Comparison of ENCODE assay signal across 18 cellular contexts in the genomic region with DNA sequence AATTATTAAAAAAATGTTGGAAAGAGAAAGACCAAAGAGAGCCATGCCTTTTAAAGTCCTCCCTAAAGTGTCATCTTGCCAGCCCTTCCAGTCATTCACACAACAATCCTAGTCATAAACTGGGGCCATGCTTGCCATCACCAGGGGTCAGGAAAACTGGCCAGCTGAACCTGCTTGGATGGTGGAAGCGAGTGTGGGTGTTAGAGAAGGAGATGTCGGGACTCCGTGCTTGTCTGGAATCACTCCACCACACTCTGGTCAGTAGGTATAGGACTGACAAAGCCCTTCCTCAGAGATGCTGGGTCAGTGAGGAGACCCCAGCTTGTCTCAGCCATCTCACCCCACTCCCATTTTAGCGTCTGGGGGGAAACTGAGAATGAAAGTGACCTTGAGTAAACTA. TPM values are rescaled to one million over a fixed set of nuclear protein-coding genes. Genes with fewer than 3 reads are reported as not detected.
A peak's percentile ranks its signal among the peaks of the same experiment; 100 is the strongest.
DNase-seq lines count a peak whose midpoint lies in the region; ATAC-seq, FAIRE-seq and TF ChIP-seq lines count a peak whose summit lies in the region.
"Had no signal": no experiment of that assay in that cellular context is flagged by ENCODE, and none has a peak within 500 bp of the region (broad histone marks: within the 10 kb centered on the region; RNA-seq: fewer than 3 reads in every experiment).

No MANE protein-coding gene starts in this region.

- H3K9me3 Mint-ChIP-seq in naive thymus-derived CD8-positive, alpha-beta T cell, result no peaks in the 10 kb centered on the region
- H3K9me3 Mint-ChIP-seq in T-cell (no peaks in the 10 kb centered on the region), osteocyte (ENCODE audit: unreplicated experiment) (no peaks in the 10 kb centered on the region)
- H3K9me3 Mint-ChIP-seq: activated B cell treated with CpG ODN at 0.5 μM for 24 hours, brain had no signal

- H3K27me3 ChIP-seq in ascending aorta (no peaks in the 10 kb centered on the region), right atrium auricular region (no peaks in the 10 kb centered on the region), sigmoid colon (peaks cover 0 to 9% (median 4%) of the 10 kb centered on the region in 3 donors)

- peak in 1 of 2 experiments; percentile 25; a peak in 3 of 6 replicates for ATAC-seq in A549
- ATAC-seq in naive thymus-derived CD8-positive, alpha-beta T cell, result no peak
- no peak for ATAC-seq in T-cell (replicated peaks in 1 of 4)
- ATAC-seq: activated CD8-positive, alpha-beta memory T cell treated with anti-CD3 and anti-CD28 coated beads, Interleukin-2, amount 10 ng/mL, durations not matched to agents 7 days and 5 days had no signal

- H3K27ac Mint-ChIP-seq in naive thymus-derived CD8-positive, alpha-beta T cell, result no peak overlapping the region
- no peak overlapping the region for H3K27ac Mint-ChIP-seq in T-cell
- H3K27ac Mint-ChIP-seq in osteocyte (ENCODE audit: unreplicated experiment), result no peak overlapping the region
- H3K27ac Mint-ChIP-seq: activated B cell treated with CpG ODN at 0.5 μM for 24 hours; activated CD8-positive, alpha-beta memory T cell treated with anti-CD3 and anti-CD28 coated beads, Interleukin-2, amount 10 ng/mL, durations not matched to agents 7 days and 5 days had no signal

- H3K36me3 Mint-ChIP-seq in naive thymus-derived CD8-positive, alpha-beta T cell, result no peaks in the 10 kb centered on the region
- no peaks in the 10 kb centered on the region for H3K36me3 Mint-ChIP-seq in T-cell
- no peaks in the 10 kb centered on the region for H3K36me3 Mint-ChIP-seq in osteocyte (ENCODE audit: unreplicated experiment)
- H3K36me3 Mint-ChIP-seq: activated CD8-positive, alpha-beta memory T cell treated with anti-CD3 and anti-CD28 coated beads, Interleukin-2, amount 10 ng/mL, durations not matched to agents 7 days and 5 days; brain had no signal

- FAIRE-seq in A549 (lab: Jason Lieb, UNC), result no peak
- FAIRE-seq: H54, RCC 7860 had no signal

- TF ChIP-seq CTCF in A549 (IDR thresholded peaks at IDR 0.05), result no peak
- no peak for TF ChIP-seq CTCF in ascending aorta (IDR thresholded peaks at IDR 0.05)
- TF ChIP-seq CTCF in right atrium auricular region (IDR thresholded peaks at IDR 0.05), result no peak
- no peak for TF ChIP-seq CTCF in sigmoid colon (IDR thresholded peaks at IDR 0.05)
- TF ChIP-seq CTCF in osteocyte (IDR thresholded peaks at IDR 0.05), result no peak

- no peak overlapping the region for H3K4me3 Mint-ChIP-seq in naive thymus-derived CD8-positive, alpha-beta T cell
- H3K4me3 Mint-ChIP-seq in T-cell, result no peak overlapping the region
- H3K4me3 Mint-ChIP-seq in osteocyte (ENCODE audit: unreplicated experiment), result no peak overlapping the region
- H3K4me3 Mint-ChIP-seq: activated B cell treated with CpG ODN at 0.5 μM for 24 hours; activated CD8-positive, alpha-beta memory T cell treated with anti-CD3 and anti-CD28 coated beads, Interleukin-2, amount 10 ng/mL, durations not matched to agents 7 days and 5 days; brain had no signal

- H3K27me3 Mint-ChIP-seq in naive thymus-derived CD8-positive, alpha-beta T cell, result peaks cover 21 to 60% (median 46%) of the 10 kb centered on the region in 5 donors
- peaks cover 49 to 52% of the 10 kb centered on the region in 2 donors for H3K27me3 Mint-ChIP-seq in T-cell
- peaks cover 61% of the 10 kb centered on the region for H3K27me3 Mint-ChIP-seq in osteocyte (ENCODE audit: unreplicated experiment)

- POLR2A ChIA-PET in A549 (lab: Yijun Ruan, JAX) (interaction anchor here (0.7 kb wide), 1 partner anchor 24 kb away, joined by 3 read pairs; the partner anchor contains the start of gene NAXE), T-cell (lab: Charles Lee) (no interaction called here)
- POLR2A ChIA-PET in naive thymus-derived CD8-positive, alpha-beta T cell (lab: Charles Lee), result no interaction called here

- WGBS in A549 (ENCODE audit: missing lambda C conversion rate), result 68% methylated on average over 4 of the region's 4 CpGs
- 38 to 53% methylated on average over 4 of the region's 4 CpGs for WGBS in sigmoid colon, 2 donors

- TF ChIP-seq POLR2A in A549 (IDR thresholded peaks at IDR 0.05; ENCODE audit: low read length) (no peak), sigmoid colon (IDR thresholded peaks at IDR 0.05) (no peak)

- intact Hi-C loops in ascending aorta (cut with DNase I), result no loop called here
- intact Hi-C loops in sigmoid colon (cut with DNase I), result no loop called here

- TF ChIP-seq EP300 in A549 (IDR thresholded peaks at IDR 0.05), result no peak
- TF ChIP-seq EP300 in sigmoid colon (IDR thresholded peaks at IDR 0.05), result no peak

- no peaks in the 10 kb centered on the region for H3K36me3 ChIP-seq in ascending aorta
- H3K36me3 ChIP-seq in right atrium auricular region, result no peaks in the 10 kb centered on the region
- H3K36me3 ChIP-seq in sigmoid colon, result no peaks in the 10 kb centered on the region

- TF ChIP-seq RAD21 in A549 (conservative IDR thresholded peaks at IDR 0.05 in 1 of 2, IDR thresholded peaks at IDR 0.05 in 1 of 2), result no peak

- H3K4me3 ChIP-seq in A549, result no peak overlapping the region
- H3K4me3 ChIP-seq in ascending aorta, result no peak overlapping the region
- H3K4me3 ChIP-seq in right atrium auricular region, result no peak overlapping the region
- no peak overlapping the region for H3K4me3 ChIP-seq in sigmoid colon

- peaks cover 0 to 2% (median 0%) of the 10 kb centered on the region in 4 donors for H3K4me1 Mint-ChIP-seq in naive thymus-derived CD8-positive, alpha-beta T cell
- peaks cover 0 to 2% (median 0%) of the 10 kb centered on the region in 3 donors for H3K4me1 Mint-ChIP-seq in T-cell
- peaks cover 9% of the 10 kb centered on the region for H3K4me1 Mint-ChIP-seq in osteocyte (ENCODE audit: unreplicated experiment)
- H3K4me1 Mint-ChIP-seq: activated B cell treated with CpG ODN at 0.5 μM for 24 hours; activated CD8-positive, alpha-beta memory T cell treated with anti-CD3 and anti-CD28 coated beads, Interleukin-2, amount 10 ng/mL, durations not matched to agents 7 days and 5 days had no signal

- H3K4me1 ChIP-seq in A549 (peaks cover 15% of the 10 kb centered on the region), ascending aorta (peaks cover 2 to 4% of the 10 kb centered on the region in 2 donors), right atrium auricular region (peaks cover 0 to 25% of the 10 kb centered on the region in 2 donors), sigmoid colon (peaks cover 0 to 28% (median 22%) of the 10 kb centered on the region in 4 donors)

- H3K27ac ChIP-seq in A549, result peak overlapping the region in 1 of 2 experiments; percentile 70; a peak in 1 of 6 replicates
- peak overlapping the region; percentile 1 to 10 for H3K27ac ChIP-seq in ascending aorta
- peak overlapping the region; percentile 55 to 59 for H3K27ac ChIP-seq in right atrium auricular region
- H3K27ac ChIP-seq in sigmoid colon, result peak overlapping the region; percentile 73 to 77 (median 76)

- CTCF ChIA-PET in A549 (lab: Yijun Ruan, JAX) (interaction anchor here (1.1 to 25.7 kb wide), 6 partner anchors 10 to 135 kb away, joined by 3 to 495 read pairs (median 6); partner anchors contain the start of genes NES and TTC24), T-cell (lab: Charles Lee) (no interaction called here)

- peak overlapping the region; percentile 54 for H3K4me2 ChIP-seq in A549

- DNase-seq in A549 (ENCODE audit: low read depth in 1 of 2, low spot score in 1 of 2) (no peak), ascending aorta (ENCODE audit: low spot score in 2 of 2) (no peak), right atrium auricular region (ENCODE audit: low spot score) (no peak), sigmoid colon (no peak), KG1 (lab: John Stamatoyannopoulos, UW) (no peak), T-cell (no peak), osteocyte (ENCODE audit: extremely low spot score, unreplicated experiment) (no peak)
- no peak for DNase-seq in naive thymus-derived CD8-positive, alpha-beta T cell
- DNase-seq: activated B cell treated with CpG ODN at 0.5 μM for 24 hours; activated CD8-positive, alpha-beta memory T cell treated with anti-CD3 and anti-CD28 coated beads, Interleukin-2, amount 10 ng/mL, durations not matched to agents 7 days and 5 days; effector CD4-positive, alpha-beta T cell; NCI-H524 treated with DMSO at 0.1 percent for 48 hours; stimulated activated CD4-positive, alpha-beta T cell treated with anti-CD3 and anti-CD28 coated beads, Interleukin-1b, Interleukin-23, amount 100 ng/mL, for 48 hours had no signal

- no peaks in the 10 kb centered on the region for H3K9me3 ChIP-seq in A549
- no peaks in the 10 kb centered on the region for H3K9me3 ChIP-seq in ascending aorta
- H3K9me3 ChIP-seq in right atrium auricular region, result no peaks in the 10 kb centered on the region
- H3K9me3 ChIP-seq in sigmoid colon, result no peaks in the 10 kb centered on the region

RNA-seq across cellular contexts. Expression of gene HAPLN2, which starts 3.3 kb away (rescaled TPM):
- polyA plus RNA-seq in A549 (2011; rRNA removed) (0.11 and 0.23 TPM in 2 replicates), A549 (2017; fragmentation: RNase III; extraction: RNeasy Plus Mini Kit Qiagen cat#74134 plus additional on column Dnase treatment) (0.10 to 0.16 TPM (median 0.13 TPM) in 3 replicates), sigmoid colon (under 1 TPM in 1 of 3 donors, not detected in 2; 0.10 TPM)
- polyA plus RNA-seq in A549 (2012; cell fraction: cytosol; rRNA removed), result 0.08 and 0.09 TPM in 2 replicates
- polyA plus RNA-seq in A549 (2012; cell fraction: nucleus; rRNA removed), result 1.4 and 1.8 TPM in 2 replicates
- not detected in 2 replicates for polyA minus RNA-seq in A549 (2011; rRNA and poly(A)+ RNA removed)
- total RNA-seq in ascending aorta (1.4 TPM), right atrium auricular region (1 to 10 TPM; 1.2 to 1.8 TPM), sigmoid colon (1 to 10 TPM in 1 of 4 donors, under 1 TPM in 1, not detected in 2; 0.71 to 1.2 TPM), T-cell (under 1 TPM in 1 of 5 donors, not detected in 4; 0.33 TPM), osteocyte (0.35 TPM in 1 of 2 replicates, not detected in the other)
- under 1 TPM; 0.39 to 0.58 TPM for total RNA-seq in naive thymus-derived CD8-positive, alpha-beta T cell
- not detected for polyA plus RNA-seq in naive thymus-derived CD8-positive, alpha-beta T cell
- total RNA-seq: activated B cell treated with CpG ODN at 0.5 μM for 24 hours; activated CD8-positive, alpha-beta memory T cell treated with anti-CD3 and anti-CD28 coated beads, Interleukin-2, amount 10 ng/mL, durations not matched to agents 7 days and 5 days; urinary bladder had no signal

RNA-seq across cellular contexts. Expression of gene GPATCH4, which starts 14.7 kb away (rescaled TPM):
- polyA plus RNA-seq in A549 (2011; rRNA removed) (68.1 and 76.1 TPM in 2 replicates), A549 (2017; fragmentation: RNase III; extraction: RNeasy Plus Mini Kit Qiagen cat#74134 plus additional on column Dnase treatment) (85.2 to 94.7 TPM (median 85.3 TPM) in 3 replicates), sigmoid colon (10 to 100 TPM; 10.2 to 32.9 (median 18.0) TPM)
- 40.7 and 41.4 TPM in 2 replicates for polyA plus RNA-seq in A549 (2012; cell fraction: cytosol; rRNA removed)
- 23.6 and 28.2 TPM in 2 replicates for polyA plus RNA-seq in A549 (2012; cell fraction: nucleus; rRNA removed)
- 64.1 and 79.6 TPM in 2 replicates for polyA minus RNA-seq in A549 (2011; rRNA and poly(A)+ RNA removed)
- total RNA-seq in ascending aorta (29.4 TPM), right atrium auricular region (10 to 100 TPM; 12.7 to 14.3 TPM), sigmoid colon (10 to 100 TPM; 12.2 to 22.9 (median 17.3) TPM), T-cell (10 to 100 TPM; 34.3 to 41.6 (median 40.6) TPM), osteocyte (17.2 and 20.6 TPM in 2 replicates)
- 10 to 100 TPM; 44.2 to 45.1 TPM for total RNA-seq in naive thymus-derived CD8-positive, alpha-beta T cell
- polyA plus RNA-seq in naive thymus-derived CD8-positive, alpha-beta T cell, result 10 to 100 TPM; 27.3 to 70.4 (median 42.0) TPM

RNA-seq across cellular contexts. Expression of gene NAXE, which starts 24.4 kb away (rescaled TPM):
- polyA plus RNA-seq in A549 (2011; rRNA removed) (81.4 and 109 TPM in 2 replicates), A549 (2017; fragmentation: RNase III; extraction: RNeasy Plus Mini Kit Qiagen cat#74134 plus additional on column Dnase treatment) (108 to 119 TPM (median 116 TPM) in 3 replicates), sigmoid colon (10 to 100 TPM; 80.8 to 91.6 (median 84.1) TPM)
- polyA plus RNA-seq in A549 (2012; cell fraction: cytosol; rRNA removed), result 179 and 191 TPM in 2 replicates
- 129 and 136 TPM in 2 replicates for polyA plus RNA-seq in A549 (2012; cell fraction: nucleus; rRNA removed)
- 115 and 124 TPM in 2 replicates for polyA minus RNA-seq in A549 (2011; rRNA and poly(A)+ RNA removed)
- total RNA-seq in ascending aorta (85.3 TPM), right atrium auricular region (10 to 100 TPM; 85.3 to 96.3 TPM), sigmoid colon (100 to 1,000 TPM in 1 of 4 donors, 10 to 100 TPM in 3; 59.3 to 113 (median 67.2) TPM), T-cell (10 to 100 TPM; 32.4 to 47.7 (median 41.7) TPM), osteocyte (59.2 and 63.4 TPM in 2 replicates)
- 10 to 100 TPM; 39.7 to 42.1 TPM for total RNA-seq in naive thymus-derived CD8-positive, alpha-beta T cell
- polyA plus RNA-seq in naive thymus-derived CD8-positive, alpha-beta T cell, result 100 to 1,000 TPM in 2 of 3 donors, 10 to 100 TPM in 1; 85.6 to 124 (median 103) TPM

RNA-seq across cellular contexts. Expression of gene BCAN, which starts 26.0 kb away (rescaled TPM):
- 0.12 TPM in 1 of 2 replicates, not detected in the other for polyA plus RNA-seq in A549 (2011; rRNA removed)
- polyA plus RNA-seq in A549 (2012; cell fraction: cytosol; rRNA removed), result 0.03 TPM in 1 of 2 replicates, not detected in the other
- 0.07 and 0.18 TPM in 2 replicates for polyA plus RNA-seq in A549 (2012; cell fraction: nucleus; rRNA removed)
- not detected in 3 replicates for polyA plus RNA-seq in A549 (2017; fragmentation: RNase III; extraction: RNeasy Plus Mini Kit Qiagen cat#74134 plus additional on column Dnase treatment)
- polyA minus RNA-seq in A549 (2011; rRNA and poly(A)+ RNA removed), result not detected in 2 replicates
- total RNA-seq in ascending aorta, result not detected
- total RNA-seq in right atrium auricular region, result not detected
- total RNA-seq in sigmoid colon, result 1 to 10 TPM in 3 of 4 donors, not detected in 1; 2.0 to 2.9 (median 2.3) TPM
- under 1 TPM in 1 of 3 donors, not detected in 2; 0.12 TPM for polyA plus RNA-seq in sigmoid colon
- total RNA-seq in naive thymus-derived CD8-positive, alpha-beta T cell, result not detected
- polyA plus RNA-seq in naive thymus-derived CD8-positive, alpha-beta T cell, result not detected
- total RNA-seq in T-cell, result not detected
- total RNA-seq in osteocyte, result 0.29 and 0.43 TPM in 2 replicates
- total RNA-seq: mononuclear cell had no signal

RNA-seq across cellular contexts. Expression of gene TTC24, which starts 36.4 kb away (rescaled TPM):
- polyA plus RNA-seq in A549 (2011; rRNA removed) (not detected in 2 replicates), A549 (2017; fragmentation: RNase III; extraction: RNeasy Plus Mini Kit Qiagen cat#74134 plus additional on column Dnase treatment) (not detected in 3 replicates), sigmoid colon (1 to 10 TPM in 1 of 3 donors, not detected in 2; 2.6 TPM)
- not detected in 2 replicates for polyA plus RNA-seq in A549 (2012; cell fraction: cytosol; rRNA removed)
- polyA plus RNA-seq in A549 (2012; cell fraction: nucleus; rRNA removed), result not detected in 2 replicates
- polyA minus RNA-seq in A549 (2011; rRNA and poly(A)+ RNA removed), result not detected in 2 replicates
- total RNA-seq in ascending aorta (not detected), right atrium auricular region (not detected), sigmoid colon (not detected), T-cell (10 to 100 TPM in 4 of 5 donors, 1 to 10 TPM in 1; 9.9 to 43.6 (median 16.4) TPM), osteocyte (not detected in 2 replicates)
- 10 to 100 TPM; 41.3 to 44.3 TPM for total RNA-seq in naive thymus-derived CD8-positive, alpha-beta T cell
- 1 to 10 TPM; 3.8 to 6.7 (median 6.7) TPM for polyA plus RNA-seq in naive thymus-derived CD8-positive, alpha-beta T cell
- total RNA-seq: urinary bladder had no signal
